Comparison of ENCODE assay signal across 15 cellular contexts in the genomic region with DNA sequence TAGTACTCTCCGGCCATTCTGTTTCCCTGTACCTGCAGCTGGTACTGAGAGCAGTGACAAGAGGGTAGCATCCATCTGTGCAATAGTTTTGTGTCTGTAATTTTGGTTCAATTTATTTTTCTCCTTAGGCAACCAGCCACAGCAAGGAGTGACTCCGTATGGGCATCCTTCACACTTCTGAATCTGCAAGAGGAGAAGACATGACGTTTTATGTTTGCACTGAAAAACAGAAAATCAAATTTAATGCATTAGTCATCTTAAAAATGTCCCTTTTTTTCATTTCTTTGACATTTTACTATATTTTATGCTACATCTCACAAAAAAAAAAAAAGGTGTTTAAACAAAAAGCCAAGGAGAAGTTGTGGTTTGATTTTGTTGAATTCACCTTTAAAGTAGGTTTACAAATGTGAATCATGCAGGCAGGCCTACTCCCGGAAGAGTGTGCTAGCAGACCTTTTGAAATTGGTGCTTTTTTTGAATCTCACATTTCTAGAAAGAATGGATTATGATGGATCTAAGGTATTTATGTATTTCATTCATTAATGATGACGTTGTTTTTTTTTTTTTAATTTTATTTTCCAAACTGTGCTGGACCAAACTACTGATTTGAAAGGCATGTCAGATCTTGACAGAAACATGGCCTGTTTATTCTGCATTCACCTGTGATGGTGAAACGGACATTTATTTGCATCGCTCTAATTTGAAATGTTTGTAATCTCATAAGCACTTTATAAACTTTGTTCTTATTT. TPM values are rescaled to one million over a fixed set of nuclear protein-coding genes. Genes with fewer than 3 reads are reported as not detected.
DNase-seq lines count a peak whose midpoint lies in the region; ATAC-seq, FAIRE-seq and TF ChIP-seq lines count a peak whose summit lies in the region.
"Had no signal": no experiment of that assay in that cellular context is flagged by ENCODE, and none has a peak within 500 bp of the region (broad histone marks: within the 10 kb centered on the region; RNA-seq: fewer than 3 reads in every experiment).

No MANE protein-coding gene starts in this region.

- H3K4me1 ChIP-seq in HepG2 (ENCODE audit: insufficient read depth, low read length) (no peaks in the 10 kb centered on the region), right lobe of liver (peaks cover 0 to 4% (median 2%) of the 10 kb centered on the region in 4 donors), astrocyte (ENCODE audit: insufficient read depth, low read length) (peaks cover 33% of the 10 kb centered on the region), testis (no peaks in the 10 kb centered on the region)

- BruUV-seq in HepG2 (replicated peaks; lab: Mats Ljungman, UMichigan), result no TSS peak

- peaks cover 2% of the 10 kb centered on the region for H3K36me3 Mint-ChIP-seq in astrocyte (ENCODE audit: low read depth, unreplicated experiment)
- H3K36me3 Mint-ChIP-seq: CD4-positive, CD25-positive, alpha-beta regulatory T cell had no signal

- no peak for FAIRE-seq in HepG2 (lab: Jason Lieb, UNC)
- no peak for FAIRE-seq in astrocyte (lab: Jason Lieb, UNC)

- H3K9me3 ChIP-seq in HepG2 (ENCODE audit: low read length) (no peaks in the 10 kb centered on the region), right lobe of liver (no peaks in the 10 kb centered on the region), astrocyte (ENCODE audit: insufficient read depth, low read depth, low read length) (no peaks in the 10 kb centered on the region), testis (no peaks in the 10 kb centered on the region)

- no peak for DNase-seq in HepG2 (ENCODE audit: low spot score)
- DNase-seq in right lobe of liver, result no peak
- DNase-seq in astrocyte (ENCODE audit: low read depth), result no peak
- peak; percentile 10 for DNase-seq in epithelial cell of esophagus (ENCODE audit: low read depth)
- DNase-seq in HEK293T (ENCODE audit: extremely low spot score), result no peak
- DNase-seq in testis, result no peak
- no peak for DNase-seq in stimulated activated naive CD4-positive, alpha-beta T cell (lab: John Stamatoyannopoulos, UW)
- DNase-seq: ACHN; CD4-positive, CD25-positive, alpha-beta regulatory T cell; GF-D8 had no signal

- CTCF ChIA-PET in HepG2 (lab: Yijun Ruan, JAX; ENCODE audit: low intra/inter-chr PET ratio, low total read pairs), result no interaction called here
- CTCF ChIA-PET in HEK293T (lab: Yijun Ruan, JAX), result no interaction called here

- TF ChIP-seq POLR2A in HepG2 (IDR thresholded peaks at IDR 0.05; ENCODE audit: insufficient read depth in 1 of 2, low read depth in 2 of 2, low read length in 2 of 2) (no peak), right lobe of liver (IDR thresholded peaks at IDR 0.05) (no peak), testis (IDR thresholded peaks at IDR 0.05) (no peak)

- H3K9ac ChIP-seq in HepG2 (ENCODE audit: insufficient read depth, low read depth, low read length) (no peak overlapping the region), astrocyte (ENCODE audit: low read length) (peak overlapping the region; percentile 10)
- H3K9ac ChIP-seq: BLaER1 treated with 17β-estradiol and CSF1 and Interleukin-3, amounts not matched to agents 10 nM and 100 nM had no signal

- H3K36me3 ChIP-seq in HepG2 (replicated peaks in 1 of 2; ENCODE audit: control insufficient read depth in 1 of 2, insufficient read depth in 2 of 2, low read length in 2 of 2) (no peaks in the 10 kb centered on the region), right lobe of liver (no peaks in the 10 kb centered on the region), astrocyte (ENCODE audit: insufficient read depth, low read length) (no peaks in the 10 kb centered on the region), testis (ENCODE audit: low read depth, missing control alignments) (no peaks in the 10 kb centered on the region)

- no peak for TF ChIP-seq CTCF in HepG2 (CRISPR knock-in tag; IDR thresholded peaks at IDR 0.05)
- no peak for TF ChIP-seq CTCF in right lobe of liver (IDR thresholded peaks at IDR 0.05)
- no peak for TF ChIP-seq CTCF in astrocyte (IDR thresholded peaks at IDR 0.05; ENCODE audit: insufficient read depth, low read depth, low read length)
- no peak for TF ChIP-seq CTCF in epithelial cell of esophagus (IDR thresholded peaks at IDR 0.05; ENCODE audit: insufficient read depth, low read depth, low read length, missing control alignments)
- TF ChIP-seq CTCF in testis (IDR thresholded peaks at IDR 0.05), result no peak

- POLR2A ChIA-PET in HepG2 (lab: Yijun Ruan, JAX) (no interaction called here), HEK293T (lab: Yijun Ruan, JAX) (no interaction called here)

- in situ Hi-C loops in HepG2 (cut with HindIII; ENCODE audit: extremely low pct_ligation_motif_present, low pct_unique_long_range_greater_than_20kb), result no loop called here

- no peaks in the 10 kb centered on the region; a peak in 1 of 5 replicates for H3K27me3 ChIP-seq in HepG2 (ENCODE audit: control insufficient read depth in 1 of 2, insufficient read depth in 2 of 2, low read length in 2 of 2)
- no peaks in the 10 kb centered on the region for H3K27me3 ChIP-seq in right lobe of liver
- H3K27me3 ChIP-seq in astrocyte (ENCODE audit: insufficient read depth, low read length), result no peaks in the 10 kb centered on the region
- H3K27me3 ChIP-seq in testis, result no peaks in the 10 kb centered on the region
- H3K27me3 ChIP-seq: BLaER1 treated with 17β-estradiol and CSF1 and Interleukin-3, amounts not matched to agents 10 nM and 100 nM had no signal

- 43% methylated on average over 7 of the region's 7 CpGs for WGBS in HepG2 (ENCODE audit: low lambda C conversion rate)
- 87% methylated on average over 7 of the region's 7 CpGs for WGBS in right lobe of liver (ENCODE audit: insufficient coverage, low coverage, low lambda C conversion rate, missing lambda C conversion rate)
- 92 to 95% methylated on average over 7 of the region's 7 CpGs for WGBS in testis, 2 donors

- H3K9me3 Mint-ChIP-seq in astrocyte (ENCODE audit: unreplicated experiment), result no peaks in the 10 kb centered on the region

- no peak overlapping the region for H3K4me3 ChIP-seq in HepG2 (replicated peaks in 1 of 3; ENCODE audit: insufficient read depth in 1 of 3, low read depth in 2 of 3, low read length in 3 of 3)
- no peak overlapping the region for H3K4me3 ChIP-seq in right lobe of liver
- no peak overlapping the region for H3K4me3 ChIP-seq in astrocyte (ENCODE audit: insufficient read depth, low read depth, low read length)
- no peak overlapping the region for H3K4me3 ChIP-seq in epithelial cell of esophagus (ENCODE audit: low read length)
- H3K4me3 ChIP-seq in testis, result no peak overlapping the region
- H3K4me3 ChIP-seq: BLaER1 treated with 17β-estradiol and CSF1 and Interleukin-3, amounts not matched to agents 10 nM and 100 nM had no signal

- no peak overlapping the region for H3K4me2 ChIP-seq in HepG2 (ENCODE audit: low read depth, low read length)
- peak overlapping the region; percentile 22 for H3K4me2 ChIP-seq in astrocyte (ENCODE audit: low read length)
- H3K4me2 ChIP-seq: BLaER1 treated with 17β-estradiol and CSF1 and Interleukin-3, amounts not matched to agents 10 nM and 100 nM had no signal

- intact Hi-C loops in HepG2 (cut with micrococcal nuclease; ENCODE audit: unreplicated experiment) (no loop called here), right lobe of liver (cut with DNase I) (no loop called here), testis (cut with DNase I; ENCODE audit: low total_unique reads) (no loop called here)

- H2AFZ ChIP-seq in HepG2 (ENCODE audit: low read length) (no peak overlapping the region), astrocyte (ENCODE audit: low read depth, low read length) (no peak overlapping the region)

- TF ChIP-seq RAD21 in HepG2 (CRISPR knock-in tag; IDR thresholded peaks at IDR 0.05), result no peak

- H3K27me3 Mint-ChIP-seq in astrocyte (ENCODE audit: low read depth, unreplicated experiment), result no peaks in the 10 kb centered on the region
- H3K27me3 Mint-ChIP-seq: CD4-positive, CD25-positive, alpha-beta regulatory T cell had no signal

- ATAC-seq in HepG2, result no peak
- ATAC-seq in right lobe of liver, result no peak
- ATAC-seq in GM18520 (IDR thresholded peaks at IDR 0.05; ENCODE audit: unreplicated experiment), result no peak

- H4K20me1 ChIP-seq in HepG2 (ENCODE audit: insufficient read depth, low read length), result no peaks in the 10 kb centered on the region
- H4K20me1 ChIP-seq in astrocyte (ENCODE audit: insufficient read depth, low read length), result no peaks in the 10 kb centered on the region
- H4K20me1 ChIP-seq: BLaER1 treated with 17β-estradiol and CSF1 and Interleukin-3, amounts not matched to agents 10 nM and 100 nM had no signal

- no peak overlapping the region for H3K27ac ChIP-seq in HepG2 (ENCODE audit: extremely low read length, insufficient read depth, low read length)
- no peak overlapping the region for H3K27ac ChIP-seq in right lobe of liver
- H3K27ac ChIP-seq in astrocyte (ENCODE audit: low read depth, low read length), result peak overlapping the region; percentile 68
- H3K27ac ChIP-seq in testis, result no peak overlapping the region
- H3K27ac ChIP-seq: 22Rv1; BLaER1 treated with 17β-estradiol and CSF1 and Interleukin-3, amounts not matched to agents 10 nM and 100 nM had no signal

- peaks cover 26% of the 10 kb centered on the region for H3K4me1 Mint-ChIP-seq in astrocyte (ENCODE audit: low read depth, unreplicated experiment)
- H3K4me1 Mint-ChIP-seq: CD4-positive, CD25-positive, alpha-beta regulatory T cell had no signal

- TF ChIP-seq EP300 in HepG2 (IDR thresholded peaks at IDR 0.05; ENCODE audit: low read depth in 2 of 2, low read length in 2 of 2) (no peak), HepG2 (CRISPR knock-in tag; IDR thresholded peaks at IDR 0.05; ENCODE audit: borderline replicate concordance) (no peak)

- H3K27ac Mint-ChIP-seq in astrocyte (ENCODE audit: unreplicated experiment), result peak overlapping the region; percentile 18
- H3K27ac Mint-ChIP-seq: CD4-positive, CD25-positive, alpha-beta regulatory T cell had no signal

- no peak overlapping the region for H3K4me3 Mint-ChIP-seq in astrocyte (ENCODE audit: unreplicated experiment)
- H3K4me3 Mint-ChIP-seq: CD4-positive, CD25-positive, alpha-beta regulatory T cell had no signal

- H3K79me2 ChIP-seq in HepG2 (ENCODE audit: insufficient read depth, low read length) (no peaks in the 10 kb centered on the region), astrocyte (ENCODE audit: insufficient read depth, low read length) (no peaks in the 10 kb centered on the region)

RNA-seq across cellular contexts. Expression of gene IGSF10, which starts 28.1 kb away (rescaled TPM):
- total RNA-seq in HepG2 (2016; rRNA removed; fragmentation: Illumina TruSeq; extraction: Trizol) (not detected in 2 replicates), right lobe of liver (under 1 TPM; 0.06 to 0.35 (median 0.17) TPM), astrocyte (0.43 and 0.84 TPM in 2 replicates), testis (10 to 100 TPM in 1 of 2 donors, 1 to 10 TPM in 1; 5.6 to 12.3 TPM)
- total RNA-seq in HepG2 (2016; cell fraction: cytosol; rRNA removed; fragmentation: Illumina TruSeq; extraction: Trizol; ENCODE audit: low read depth), result not detected in 2 replicates
- not detected in 2 replicates for total RNA-seq in HepG2 (2016; cell fraction: insoluble cytoplasmic fraction; rRNA removed; fragmentation: Illumina TruSeq; extraction: Trizol)
- not detected in 2 replicates for total RNA-seq in HepG2 (2016; cell fraction: membrane; rRNA removed; fragmentation: Illumina TruSeq; extraction: Trizol)
- not detected in 2 replicates for total RNA-seq in HepG2 (2016; cell fraction: nucleus; rRNA removed; fragmentation: Illumina TruSeq; extraction: Trizol)
- polyA plus RNA-seq in HepG2 (2011; rRNA removed) (0.12 and 0.16 TPM in 2 replicates), testis (ENCODE audit: insufficient read depth, low read depth, low replicate concordance) (26.1 TPM)
- 0.05 and 0.10 TPM in 2 replicates for polyA plus RNA-seq in HepG2 (2011; cell fraction: cytosol; rRNA removed)
- 0.29 and 0.47 TPM in 2 replicates for polyA plus RNA-seq in HepG2 (2011; cell fraction: nucleus; rRNA removed)
- polyA plus RNA-seq in HepG2 (2012), result 0.24 and 0.31 TPM in 2 replicates
- polyA plus RNA-seq in HepG2 (2016; cell fraction: cytosol; fragmentation: Illumina TruSeq; extraction: Trizol; ENCODE audit: low read depth), result not detected in 2 replicates
- polyA plus RNA-seq in HepG2 (2016; cell fraction: insoluble cytoplasmic fraction; fragmentation: Illumina TruSeq; extraction: Trizol; ENCODE audit: low read depth), result not detected in 2 replicates
- polyA plus RNA-seq in HepG2 (2016; cell fraction: membrane; fragmentation: Illumina TruSeq; extraction: Trizol; ENCODE audit: low read depth), result not detected in 2 replicates
- not detected in 2 replicates for polyA plus RNA-seq in HepG2 (2016; cell fraction: nucleus; fragmentation: Illumina TruSeq; extraction: Trizol; ENCODE audit: insufficient read depth, low read depth)
- 0.10 and 2.3 TPM in 2 replicates for polyA minus RNA-seq in HepG2 (2011; rRNA and poly(A)+ RNA removed; ENCODE audit: low replicate concordance)
- 0.09 and 0.20 TPM in 2 replicates for polyA minus RNA-seq in HepG2 (2011; cell fraction: cytosol; rRNA and poly(A)+ RNA removed)
- 0.52 and 0.75 TPM in 2 replicates for polyA minus RNA-seq in HepG2 (2011; cell fraction: nucleus; rRNA and poly(A)+ RNA removed)
- total RNA-seq: CD4-positive, CD25-positive, alpha-beta regulatory T cell had no signal

RNA-seq across cellular contexts. Expression of gene P2RY12, which starts 48.2 kb away (rescaled TPM):
- total RNA-seq in HepG2 (2016; rRNA removed; fragmentation: Illumina TruSeq; extraction: Trizol), result not detected in 2 replicates
- not detected in 2 replicates for total RNA-seq in HepG2 (2016; cell fraction: cytosol; rRNA removed; fragmentation: Illumina TruSeq; extraction: Trizol; ENCODE audit: low read depth)
- not detected in 2 replicates for total RNA-seq in HepG2 (2016; cell fraction: insoluble cytoplasmic fraction; rRNA removed; fragmentation: Illumina TruSeq; extraction: Trizol)
- not detected in 2 replicates for total RNA-seq in HepG2 (2016; cell fraction: membrane; rRNA removed; fragmentation: Illumina TruSeq; extraction: Trizol)
- not detected in 2 replicates for total RNA-seq in HepG2 (2016; cell fraction: nucleus; rRNA removed; fragmentation: Illumina TruSeq; extraction: Trizol)
- not detected in 2 replicates for polyA plus RNA-seq in HepG2 (2011; rRNA removed)
- polyA plus RNA-seq in HepG2 (2011; cell fraction: cytosol; rRNA removed), result not detected in 2 replicates
- polyA plus RNA-seq in HepG2 (2011; cell fraction: nucleus; rRNA removed), result not detected in 2 replicates
- not detected in 2 replicates for polyA plus RNA-seq in HepG2 (2012)
- polyA plus RNA-seq in HepG2 (2016; cell fraction: cytosol; fragmentation: Illumina TruSeq; extraction: Trizol; ENCODE audit: low read depth), result not detected in 2 replicates
- not detected in 2 replicates for polyA plus RNA-seq in HepG2 (2016; cell fraction: insoluble cytoplasmic fraction; fragmentation: Illumina TruSeq; extraction: Trizol; ENCODE audit: low read depth)
- polyA plus RNA-seq in HepG2 (2016; cell fraction: membrane; fragmentation: Illumina TruSeq; extraction: Trizol; ENCODE audit: low read depth), result not detected in 2 replicates
- polyA plus RNA-seq in HepG2 (2016; cell fraction: nucleus; fragmentation: Illumina TruSeq; extraction: Trizol; ENCODE audit: insufficient read depth, low read depth), result not detected in 2 replicates
- polyA minus RNA-seq in HepG2 (2011; rRNA and poly(A)+ RNA removed; ENCODE audit: low replicate concordance), result not detected in 2 replicates
- polyA minus RNA-seq in HepG2 (2011; cell fraction: cytosol; rRNA and poly(A)+ RNA removed), result not detected in 2 replicates
- polyA minus RNA-seq in HepG2 (2011; cell fraction: nucleus; rRNA and poly(A)+ RNA removed), result not detected in 2 replicates
- total RNA-seq in right lobe of liver, result 1 to 10 TPM in 5 of 6 experiments, under 1 TPM in 1; 0.42 to 1.8 (median 1.2) TPM
- not detected in 2 replicates for total RNA-seq in astrocyte
- not detected for total RNA-seq in testis
- polyA plus RNA-seq in testis (ENCODE audit: insufficient read depth, low read depth, low replicate concordance), result 0.47 TPM
- total RNA-seq: H4, HT1080 had no signal
- polyA plus RNA-seq: CD4-positive, CD25-positive, alpha-beta regulatory T cell had no signal
